Comparison of ENCODE assay signal across 5 cellular contexts in the genomic region with DNA sequence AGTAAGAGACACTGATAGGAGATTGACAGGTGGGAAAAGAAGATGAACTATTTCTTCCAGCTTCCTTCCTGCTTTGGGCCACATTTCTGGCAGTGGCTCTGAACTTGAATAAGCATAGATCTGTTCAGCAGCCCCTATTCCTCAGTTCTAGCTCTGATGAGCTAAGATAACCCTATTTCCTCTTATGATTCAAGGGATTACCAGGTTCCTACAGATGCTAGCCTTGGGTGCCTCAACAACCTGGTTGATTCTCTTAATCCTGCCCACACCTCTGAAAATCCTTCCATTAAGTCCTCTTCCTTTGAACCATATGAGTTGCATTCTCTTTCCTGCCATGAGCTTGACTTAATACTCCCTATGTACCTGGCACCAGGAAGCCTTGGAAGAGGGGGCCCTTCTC.
"Had no signal": no experiment of that assay in that cellular context is flagged by ENCODE, and none has a peak within 500 bp of the region (broad histone marks: within the 10 kb centered on the region; RNA-seq: fewer than 3 reads in every experiment).

No MANE protein-coding gene starts in this region.

- DNase-seq: H9, HCEC 1CT had no signal

- H3K27ac ChIP-seq: HL-60 had no signal

- ATAC-seq: GM23338, HepG2 had no signal

- H3K4me3 ChIP-seq: GM23338 had no signal
